ENCODE assay signal across 11 cellular contexts in the genomic region with DNA sequence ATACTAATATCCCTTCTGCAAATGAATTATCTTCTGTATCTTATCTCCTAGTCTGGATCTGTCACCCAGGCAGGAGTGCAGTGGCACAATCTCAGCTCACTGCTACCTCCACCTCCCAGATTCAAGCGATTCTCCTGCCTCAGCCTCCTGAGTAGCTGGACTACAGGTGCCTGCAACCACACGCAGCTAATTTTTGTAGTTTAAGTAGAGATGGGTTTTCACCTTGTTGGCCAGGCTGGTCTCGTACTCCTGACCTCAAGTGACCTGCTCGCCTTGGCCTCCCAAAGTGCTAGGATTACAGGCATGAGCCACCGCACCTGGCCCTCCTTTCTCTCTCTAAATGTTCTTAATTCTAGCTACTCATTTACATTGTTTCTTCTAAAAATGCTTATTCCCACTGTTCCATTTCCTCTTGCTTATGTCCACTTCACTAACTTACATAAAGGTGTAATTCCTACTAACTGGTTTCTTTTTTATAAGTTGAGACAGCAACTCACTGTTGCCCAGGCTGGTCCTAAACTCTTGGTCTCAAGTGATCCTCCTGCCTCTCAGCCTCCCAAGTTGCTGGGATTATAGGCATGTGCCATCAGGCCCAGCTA. TPM values are rescaled to one million over a fixed set of nuclear protein-coding genes. Genes with fewer than 3 reads are reported as not detected.
DNase-seq lines count a peak whose midpoint lies in the region; ATAC-seq, FAIRE-seq and TF ChIP-seq lines count a peak whose summit lies in the region.
"Not testable (repeated sequence)": the region's sequence is repeated elsewhere in the genome, so short reads cannot be mapped to it uniquely, and the experiment has no call there.
"Had no signal": no experiment of that assay in that cellular context is flagged by ENCODE, and none has a peak within 500 bp of the region (broad histone marks: within the 10 kb centered on the region; RNA-seq: fewer than 3 reads in every experiment).

No MANE protein-coding gene starts in this region.

- H3K27ac Mint-ChIP-seq in CD4-positive, CD25-positive, alpha-beta regulatory T cell, result peak overlapping the region in 2 of 3 donors; percentile 14 to 75
- H3K27ac Mint-ChIP-seq in WTC11 (peak overlapping the region; percentile 84), type B pancreatic cell (peak overlapping the region; percentile 73)
- peak overlapping the region; percentile 76 for H3K27ac Mint-ChIP-seq in activated T-helper 1 cell treated with anti-CD3 and anti-CD28 coated beads, Interleukin-12 subunit alpha, Interleukin-12 subunit beta, Interleukin-2, Interleukin-4 antibody, amounts not matched to agents 30 ng/mL and 10 ng/mL and 1 ng/mL, durations not matched to agents 14 hours and 24 hours and 36 hours
- H3K27ac Mint-ChIP-seq in activated naive CD8-positive, alpha-beta T cell treated with anti-CD3 and anti-CD28 coated beads for 36 hours, result peak overlapping the region; percentile 26
- peak overlapping the region; percentile 11 to 84 (median 71) for H3K27ac Mint-ChIP-seq in naive thymus-derived CD8-positive, alpha-beta T cell

- peak; percentile 4 for FAIRE-seq in HTR-8/SVneo (lab: Jason Lieb, UNC)

- H3K9me3 Mint-ChIP-seq in CD4-positive, CD25-positive, alpha-beta regulatory T cell; WTC11; activated T-helper 1 cell treated with anti-CD3 and anti-CD28 coated beads, Interleukin-12 subunit alpha, Interleukin-12 subunit beta, Interleukin-2, Interleukin-4 antibody, amounts not matched to agents 30 ng/mL and 10 ng/mL and 1 ng/mL, durations not matched to agents 14 hours and 24 hours and 36 hours; activated naive CD8-positive, alpha-beta T cell treated with anti-CD3 and anti-CD28 coated beads for 36 hours; naive thymus-derived CD8-positive, alpha-beta T cell; type B pancreatic cell: not testable (repeated sequence)

- H3K36me3 Mint-ChIP-seq in CD4-positive, CD25-positive, alpha-beta regulatory T cell, result peaks cover 60% of the 10 kb centered on the region
- H3K36me3 Mint-ChIP-seq in WTC11 (peaks cover 47% of the 10 kb centered on the region), type B pancreatic cell (peaks cover 59% of the 10 kb centered on the region)
- H3K36me3 Mint-ChIP-seq in activated T-helper 1 cell treated with anti-CD3 and anti-CD28 coated beads, Interleukin-12 subunit alpha, Interleukin-12 subunit beta, Interleukin-2, Interleukin-4 antibody, amounts not matched to agents 30 ng/mL and 10 ng/mL and 1 ng/mL, durations not matched to agents 14 hours and 24 hours and 36 hours (ENCODE audit: low read depth), result peaks cover 61% of the 10 kb centered on the region
- H3K36me3 Mint-ChIP-seq in activated naive CD8-positive, alpha-beta T cell treated with anti-CD3 and anti-CD28 coated beads for 36 hours, result peaks cover 48% of the 10 kb centered on the region
- H3K36me3 Mint-ChIP-seq in naive thymus-derived CD8-positive, alpha-beta T cell, result peaks cover 18 to 76% (median 42%) of the 10 kb centered on the region in 3 donors

- H3K27me3 ChIP-seq in CD4-positive, CD25-positive, alpha-beta regulatory T cell (ENCODE audit: control insufficient read depth, insufficient read depth, low read length), result not testable (repeated sequence)

- CTCF ChIA-PET in WTC11 (lab: Charles Lee), result not testable (repeated sequence)

- not testable (repeated sequence) for DNase-seq in CD4-positive, CD25-positive, alpha-beta regulatory T cell; HTR-8/SVneo (ENCODE audit: insufficient read length, low spot score); WTC11 (ENCODE audit: low spot score); activated T-helper 1 cell treated with anti-CD3 and anti-CD28 coated beads, Interleukin-12 subunit alpha, Interleukin-12 subunit beta, Interleukin-2, Interleukin-4 antibody, amounts not matched to agents 30 ng/mL and 10 ng/mL and 1 ng/mL, durations not matched to agents 14 hours and 24 hours and 36 hours (ENCODE audit: low spot score); activated naive CD8-positive, alpha-beta T cell treated with anti-CD3 and anti-CD28 coated beads for 36 hours; erythroblast (lab: John Stamatoyannopoulos, UW); type B pancreatic cell (ENCODE audit: extremely low spot score, unreplicated experiment)
- peak in 1 of 10 donors; percentile 3 for DNase-seq in naive thymus-derived CD8-positive, alpha-beta T cell

- POLR2A ChIA-PET in WTC11 (lab: Charles Lee), result interaction anchor here (0.7 kb wide), 2 partner anchors 10 to 33 kb away, joined by 3 read pairs; no protein-coding TSS in a partner anchor
- POLR2A ChIA-PET in naive thymus-derived CD8-positive, alpha-beta T cell (lab: Charles Lee), result not testable (repeated sequence)

- peaks cover 18 to 69% (median 55%) of the 10 kb centered on the region in 4 donors for H3K4me1 Mint-ChIP-seq in CD4-positive, CD25-positive, alpha-beta regulatory T cell
- peaks cover 66% of the 10 kb centered on the region for H3K4me1 Mint-ChIP-seq in WTC11
- H3K4me1 Mint-ChIP-seq in activated T-helper 1 cell treated with anti-CD3 and anti-CD28 coated beads, Interleukin-12 subunit alpha, Interleukin-12 subunit beta, Interleukin-2, Interleukin-4 antibody, amounts not matched to agents 30 ng/mL and 10 ng/mL and 1 ng/mL, durations not matched to agents 14 hours and 24 hours and 36 hours (ENCODE audit: low read depth), result peaks cover 63% of the 10 kb centered on the region
- H3K4me1 Mint-ChIP-seq in activated naive CD8-positive, alpha-beta T cell treated with anti-CD3 and anti-CD28 coated beads for 36 hours, result peaks cover 32% of the 10 kb centered on the region
- peaks cover 27 to 64% (median 58%) of the 10 kb centered on the region in 4 donors for H3K4me1 Mint-ChIP-seq in naive thymus-derived CD8-positive, alpha-beta T cell
- H3K4me1 Mint-ChIP-seq in type B pancreatic cell (ENCODE audit: unreplicated experiment), result not testable (repeated sequence)

- not testable (repeated sequence) for H3K4me3 ChIP-seq in CD4-positive, CD25-positive, alpha-beta regulatory T cell (ENCODE audit: low read depth, low read length)

- peak overlapping the region; percentile 41 to 70 (median 58) for H3K4me3 Mint-ChIP-seq in CD4-positive, CD25-positive, alpha-beta regulatory T cell
- H3K4me3 Mint-ChIP-seq in WTC11; activated T-helper 1 cell treated with anti-CD3 and anti-CD28 coated beads, Interleukin-12 subunit alpha, Interleukin-12 subunit beta, Interleukin-2, Interleukin-4 antibody, amounts not matched to agents 30 ng/mL and 10 ng/mL and 1 ng/mL, durations not matched to agents 14 hours and 24 hours and 36 hours; activated naive CD8-positive, alpha-beta T cell treated with anti-CD3 and anti-CD28 coated beads for 36 hours: not testable (repeated sequence)
- peak overlapping the region in 2 of 10 donors; percentile 11 to 22 for H3K4me3 Mint-ChIP-seq in naive thymus-derived CD8-positive, alpha-beta T cell
- peak overlapping the region; percentile 57 for H3K4me3 Mint-ChIP-seq in type B pancreatic cell

- not testable (repeated sequence) for H3K27me3 Mint-ChIP-seq in CD4-positive, CD25-positive, alpha-beta regulatory T cell; WTC11 (ENCODE audit: low read depth); activated T-helper 1 cell treated with anti-CD3 and anti-CD28 coated beads, Interleukin-12 subunit alpha, Interleukin-12 subunit beta, Interleukin-2, Interleukin-4 antibody, amounts not matched to agents 30 ng/mL and 10 ng/mL and 1 ng/mL, durations not matched to agents 14 hours and 24 hours and 36 hours (ENCODE audit: insufficient read depth); activated naive CD8-positive, alpha-beta T cell treated with anti-CD3 and anti-CD28 coated beads for 36 hours; naive thymus-derived CD8-positive, alpha-beta T cell; type B pancreatic cell

- ATAC-seq in CD4-positive, CD25-positive, alpha-beta regulatory T cell (ENCODE audit: low read depth in 2 of 2); WTC11; naive thymus-derived CD8-positive, alpha-beta T cell: not testable (repeated sequence)

- TF ChIP-seq POLR2A in erythroblast (IDR thresholded peaks at IDR 0.05; ENCODE audit: low read length), result peak; percentile 18

- H3K4me1 ChIP-seq in CD4-positive, CD25-positive, alpha-beta regulatory T cell (ENCODE audit: control insufficient read depth, insufficient read depth, low read length, poor library complexity, severe bottlenecking), result peaks cover 26% of the 10 kb centered on the region

- TF ChIP-seq CTCF in WTC11 (IDR thresholded peaks at IDR 0.05); type B pancreatic cell (conservative IDR thresholded peaks at IDR 0.05): not testable (repeated sequence)

- intact Hi-C loops in activated T-helper 1 cell treated with anti-CD3 and anti-CD28 coated beads, Interleukin-12 subunit alpha, Interleukin-12 subunit beta, Interleukin-2, Interleukin-4 antibody, amounts not matched to agents 30 ng/mL and 10 ng/mL and 1 ng/mL, durations not matched to agents 14 hours and 24 hours and 36 hours (cut with micrococcal nuclease), result not testable (repeated sequence)

- H3K9me3 ChIP-seq in CD4-positive, CD25-positive, alpha-beta regulatory T cell (ENCODE audit: control insufficient read depth in 2 of 2, low read length in 2 of 2), result not testable (repeated sequence)

- peaks cover 94% of the 10 kb centered on the region for H3K36me3 ChIP-seq in CD4-positive, CD25-positive, alpha-beta regulatory T cell (ENCODE audit: control insufficient read depth, insufficient read depth, low read length)

- not testable (repeated sequence) for H3K27ac ChIP-seq in CD4-positive, CD25-positive, alpha-beta regulatory T cell (ENCODE audit: insufficient read depth, low read length, poor library complexity, severe bottlenecking)

RNA-seq across cellular contexts. Expression of gene SLC2A3, which starts 9.8 kb away (rescaled TPM):
- total RNA-seq in CD4-positive, CD25-positive, alpha-beta regulatory T cell, result 947 TPM
- polyA plus RNA-seq in CD4-positive, CD25-positive, alpha-beta regulatory T cell, result 100 to 1,000 TPM in 3 of 4 donors, 10 to 100 TPM in 1; 96.9 to 128 (median 103) TPM
- total RNA-seq in WTC11 (2021) (717 to 819 TPM (median 816 TPM) in 3 replicates), type B pancreatic cell (ENCODE audit: low replicate concordance) (214 and 2,005 TPM in 2 replicates)
- 226 and 234 TPM in 2 replicates for total RNA-seq in activated T-helper 1 cell treated with anti-CD3 and anti-CD28 coated beads, Interleukin-12 subunit alpha, Interleukin-12 subunit beta, Interleukin-2, Interleukin-4 antibody, amounts not matched to agents 30 ng/mL and 10 ng/mL and 1 ng/mL, durations not matched to agents 14 hours and 24 hours and 36 hours
- 100 to 1,000 TPM; 125 to 147 TPM for total RNA-seq in activated naive CD8-positive, alpha-beta T cell treated with anti-CD3 and anti-CD28 coated beads for 36 hours
- total RNA-seq in naive thymus-derived CD8-positive, alpha-beta T cell, result 100 to 1,000 TPM; 108 to 115 TPM
- polyA plus RNA-seq in naive thymus-derived CD8-positive, alpha-beta T cell, result 10 to 100 TPM; 47.6 to 88.0 (median 71.8) TPM
- total RNA-seq: Calu3 had no signal

RNA-seq across cellular contexts. Expression of gene SLC2A14, which starts 53.5 kb away (rescaled TPM):
- total RNA-seq in CD4-positive, CD25-positive, alpha-beta regulatory T cell, result 0.25 TPM
- 1 to 10 TPM in 1 of 4 donors, not detected in 3; 1.6 TPM for polyA plus RNA-seq in CD4-positive, CD25-positive, alpha-beta regulatory T cell
- total RNA-seq in WTC11 (2021) (24.4 to 28.8 TPM (median 26.7 TPM) in 3 replicates), type B pancreatic cell (ENCODE audit: low replicate concordance) (7.0 and 50.0 TPM in 2 replicates)
- total RNA-seq in activated T-helper 1 cell treated with anti-CD3 and anti-CD28 coated beads, Interleukin-12 subunit alpha, Interleukin-12 subunit beta, Interleukin-2, Interleukin-4 antibody, amounts not matched to agents 30 ng/mL and 10 ng/mL and 1 ng/mL, durations not matched to agents 14 hours and 24 hours and 36 hours, result 0.10 TPM in 1 of 2 replicates, not detected in the other
- under 1 TPM in 1 of 2 experiments, not detected in 1; 0.08 TPM for total RNA-seq in activated naive CD8-positive, alpha-beta T cell treated with anti-CD3 and anti-CD28 coated beads for 36 hours
- total RNA-seq in naive thymus-derived CD8-positive, alpha-beta T cell, result not detected
- polyA plus RNA-seq in naive thymus-derived CD8-positive, alpha-beta T cell, result under 1 TPM in 1 of 3 donors, not detected in 2; 0.67 TPM
- total RNA-seq: Calu3, M059J, Right ventricle myocardium inferior had no signal

Comparison
In these comparisons a context has a peak if more than half of its experiments do, and no peak if none do; other contexts are left out.
1. H3K27ac Mint-ChIP-seq: peak in every context shown above with its lines; median percentile 84 in WTC11; 76 in activated T-helper 1 cell treated with anti-CD3 and anti-CD28 coated beads, Interleukin-12 subunit alpha, Interleukin-12 subunit beta, Interleukin-2, Interleukin-4 antibody, amounts not matched to agents 30 ng/mL and 10 ng/mL and 1 ng/mL, durations not matched to agents 14 hours and 24 hours and 36 hours; 73 in type B pancreatic cell; 71 in naive thymus-derived CD8-positive, alpha-beta T cell; 44 in CD4-positive, CD25-positive, alpha-beta regulatory T cell; 26 in activated naive CD8-positive, alpha-beta T cell treated with anti-CD3 and anti-CD28 coated beads for 36 hours.